ENCODE assay signal across 19 cellular contexts in the genomic region with DNA sequence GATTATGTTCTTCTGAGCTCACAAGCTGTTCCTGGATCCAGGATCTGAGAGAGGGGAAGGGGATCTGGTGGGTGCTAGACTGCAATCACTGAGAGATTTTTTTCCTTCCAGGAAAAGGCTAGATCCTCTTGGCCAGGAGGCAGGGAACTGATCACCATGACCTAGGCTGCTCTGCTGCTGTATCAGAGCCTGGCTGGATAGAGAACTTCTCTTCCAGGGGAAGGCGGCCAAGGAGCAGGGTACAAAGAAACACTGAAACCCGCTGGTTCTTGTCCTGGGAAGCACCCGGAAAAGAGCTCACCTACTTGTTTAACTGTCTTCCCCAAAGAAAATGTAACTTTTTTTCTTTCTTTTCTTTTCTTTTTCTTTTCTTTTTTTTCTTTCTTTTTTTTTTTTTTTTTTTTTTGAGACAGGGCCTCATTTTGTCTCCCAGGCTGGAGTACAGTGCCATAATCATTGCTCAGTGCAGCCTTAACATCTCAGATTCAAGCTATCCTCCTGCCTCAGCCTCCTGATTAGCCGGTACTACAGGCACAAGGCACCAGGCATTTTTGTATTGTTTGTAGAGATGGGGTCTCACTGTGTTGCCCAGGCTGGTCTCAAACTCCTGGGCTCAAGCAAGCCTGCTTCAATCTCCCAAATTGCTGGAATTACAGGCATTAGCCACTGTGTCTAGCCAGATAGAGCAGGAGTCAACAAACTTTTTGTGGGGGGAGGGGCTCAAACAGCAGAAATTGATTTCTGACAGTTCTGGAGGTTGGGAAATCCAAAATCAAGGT.
"Had no signal": no experiment of that assay in that cellular context is flagged by ENCODE, and none has a peak within 500 bp of the region (broad histone marks: within the 10 kb centered on the region; RNA-seq: fewer than 3 reads in every experiment).

No MANE protein-coding gene starts in this region.

- H3K36me3 ChIP-seq: adrenal gland, ovary, prostate gland, thyroid gland, upper lobe of right lung had no signal

- FAIRE-seq: astrocyte, keratinocyte, TTC549 had no signal

- H3K4me3 ChIP-seq: adrenal gland, lung, ovary, prostate gland, thyroid gland, upper lobe of right lung had no signal

- H3K27ac ChIP-seq: adrenal gland, foreskin keratinocyte, ovary, prostate gland, thyroid gland, upper lobe of right lung had no signal

- H3K27me3 ChIP-seq: adrenal gland, foreskin keratinocyte, ovary, thyroid gland, upper lobe of right lung had no signal

- DNase-seq: activated T-cell treated with anti-CD3 and anti-CD28 coated beads, Interleukin-2, amount 50 U/mL, for 24 hours; adrenal gland; central memory CD4-positive, alpha-beta T cell; dermis blood vessel endothelial cell; effector CD8-positive, alpha-beta T cell; erythroblast; foreskin keratinocyte; naive B cell; ovary; stimulated activated CD4-positive, alpha-beta T cell treated with anti-CD3 and anti-CD28 coated beads, Interleukin-4, amount 100 ng/mL, for 4 hours; stimulated activated naive CD8-positive, alpha-beta T cell treated with anti-CD3 and anti-CD28 coated beads, Interleukin-15, Interleukin-2, amounts not matched to agents 100 U/mL and 50 U/mL, for 24 hours; upper lobe of right lung had no signal

- ATAC-seq: activated T-helper 17 cell treated with anti-CD3 and anti-CD28 coated beads, Interleukin-2, amount 50 U/mL, for 72 hours; foreskin keratinocyte; stimulated activated naive CD8-positive, alpha-beta T cell treated with anti-CD3 and anti-CD28 coated beads, Interleukin-15, Interleukin-2, amounts not matched to agents 100 U/mL and 50 U/mL, for 24 hours; upper lobe of right lung had no signal

- H3K9me3 ChIP-seq: adrenal gland, ovary, prostate gland, thyroid gland, upper lobe of right lung had no signal

- H3K4me1 ChIP-seq: adrenal gland, foreskin keratinocyte, prostate gland, upper lobe of right lung had no signal
